ENCODE assay signal across 27 cellular contexts in genomic region chr13:85742355-85742754, GRCh38. TPM values are rescaled to one million over a fixed set of nuclear protein-coding genes. Genes with fewer than 3 reads are reported as not detected.
"Had no signal": no experiment of that assay in that cellular context is flagged by ENCODE, and none has a peak within 500 bp of the region (broad histone marks: within the 10 kb centered on the region; RNA-seq: fewer than 3 reads in every experiment).

No MANE protein-coding gene starts in this region.

- DNase-seq: dorsolateral prefrontal cortex; effector CD4-positive, alpha-beta T cell; foreskin fibroblast; gastrocnemius medialis; head of caudate nucleus; kidney; mesenchymal stem cell; mucosa of descending colon; naive B cell; stimulated activated CD4-positive, alpha-beta T cell treated with anti-CD3 and anti-CD28 coated beads, Interleukin-2, amount 100 ng/mL, for 24 hours; stimulated activated CD4-positive, alpha-beta T cell treated with anti-CD3 and anti-CD28 coated beads, Interleukin-4, amount 100 ng/mL, for 24 hours; stimulated activated naive CD4-positive, alpha-beta T cell treated with Interleukin-2 at 50 U/mL for 16 hours; stomach; thyroid gland; trophoblast cell had no signal

- H3K27ac ChIP-seq: dorsolateral prefrontal cortex, epithelial cell of prostate, gastrocnemius medialis, neutrophil, parathyroid adenoma, right atrium auricular region, stomach, thyroid gland, vagina had no signal

- H3K9ac ChIP-seq: parathyroid adenoma had no signal

- H3K4me3 ChIP-seq: dorsolateral prefrontal cortex, gastrocnemius medialis, mucosa of descending colon, right atrium auricular region, stomach, thyroid gland, vagina had no signal

- ATAC-seq: esophagus mucosa; gastrocnemius medialis; left lobe of liver; mucosa of descending colon; natural killer cell treated with Interleukin-12 subunit alpha and Interleukin-12 subunit beta and Interleukin-15 and Interleukin-18, amount 100 ng/mL, for 72 hours; sciatic nerve; stimulated activated effector memory CD8-positive, alpha-beta T cell treated with anti-CD3 and anti-CD28 coated beads, Interleukin-12 subunit alpha, Interleukin-12 subunit beta, amount 100 ng/mL, for 72 hours had no signal

- FAIRE-seq: kidney had no signal

- H3K27me3 ChIP-seq: dorsolateral prefrontal cortex, gastrocnemius medialis, neutrophil, right atrium auricular region, stomach, thyroid gland, vagina had no signal

- H3K4me1 ChIP-seq: gastrocnemius medialis, parathyroid adenoma, right atrium auricular region, stomach, thyroid gland, vagina had no signal

- H2AFZ ChIP-seq: parathyroid adenoma had no signal

- H3K36me3 ChIP-seq: gastrocnemius medialis, neutrophil, right atrium auricular region, stomach, thyroid gland, vagina had no signal

- H3K9me3 ChIP-seq: gastrocnemius medialis, mucosa of descending colon, neutrophil, right atrium auricular region, stomach, thyroid gland, vagina had no signal

RNA-seq across cellular contexts. Expression of gene SLITRK6, which starts 56.9 kb away (rescaled TPM):
- total RNA-seq: gastrocnemius medialis; glomerular endothelial cell; lung microvascular endothelial cell; natural killer cell treated with Interleukin-12 subunit alpha and Interleukin-12 subunit beta and Interleukin-15 and Interleukin-18, amount 100 ng/mL, for 72 hours had no signal
